Comparison of ENCODE assay signal across 1 cellular context in the genomic region with DNA sequence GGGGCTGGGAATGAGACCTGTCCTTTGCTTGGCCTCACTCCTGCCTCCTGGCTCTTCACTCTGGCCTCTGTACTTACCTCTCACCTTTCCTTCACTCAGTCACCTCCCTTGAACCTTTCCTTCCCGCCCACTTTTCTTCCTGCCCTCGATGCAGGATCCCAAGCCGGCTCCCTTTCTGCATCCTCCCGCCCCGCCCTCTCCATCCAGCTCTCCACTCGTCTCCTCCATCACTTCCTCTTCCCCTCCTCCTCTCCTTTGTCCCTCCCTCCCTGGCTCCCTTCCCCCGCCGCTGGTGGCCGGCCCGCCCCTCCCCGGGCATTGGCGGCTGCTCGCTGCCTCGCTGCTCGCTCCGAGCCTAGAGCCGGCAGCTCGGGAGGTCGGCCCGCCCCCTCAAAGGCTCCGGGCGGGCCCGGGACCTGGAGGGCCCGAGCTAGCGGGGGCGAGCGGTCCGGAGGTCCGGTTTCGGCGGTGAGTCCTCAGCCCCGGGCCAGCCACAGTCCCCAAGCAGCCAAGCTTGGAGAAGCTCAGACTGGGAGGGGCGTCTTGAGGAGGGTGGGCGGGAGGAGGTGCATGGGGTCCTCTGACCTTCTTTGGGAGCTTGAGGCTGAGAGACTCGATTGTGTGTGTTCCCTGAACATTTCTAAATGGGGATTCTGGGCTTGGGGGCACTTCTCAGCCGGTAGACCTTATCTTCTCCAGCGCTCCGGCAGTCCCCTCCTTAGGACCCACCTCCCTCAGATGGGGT.
TF ChIP-seq lines count a peak whose summit lies in the region.

No MANE protein-coding gene starts in this region.

TF ChIP-seq in HepG2, 621 proteins besides CTCF, POLR2A, EP300 and RAD21 (continued from another document and continues in another):
- TF ChIP-seq, protein P1, sequence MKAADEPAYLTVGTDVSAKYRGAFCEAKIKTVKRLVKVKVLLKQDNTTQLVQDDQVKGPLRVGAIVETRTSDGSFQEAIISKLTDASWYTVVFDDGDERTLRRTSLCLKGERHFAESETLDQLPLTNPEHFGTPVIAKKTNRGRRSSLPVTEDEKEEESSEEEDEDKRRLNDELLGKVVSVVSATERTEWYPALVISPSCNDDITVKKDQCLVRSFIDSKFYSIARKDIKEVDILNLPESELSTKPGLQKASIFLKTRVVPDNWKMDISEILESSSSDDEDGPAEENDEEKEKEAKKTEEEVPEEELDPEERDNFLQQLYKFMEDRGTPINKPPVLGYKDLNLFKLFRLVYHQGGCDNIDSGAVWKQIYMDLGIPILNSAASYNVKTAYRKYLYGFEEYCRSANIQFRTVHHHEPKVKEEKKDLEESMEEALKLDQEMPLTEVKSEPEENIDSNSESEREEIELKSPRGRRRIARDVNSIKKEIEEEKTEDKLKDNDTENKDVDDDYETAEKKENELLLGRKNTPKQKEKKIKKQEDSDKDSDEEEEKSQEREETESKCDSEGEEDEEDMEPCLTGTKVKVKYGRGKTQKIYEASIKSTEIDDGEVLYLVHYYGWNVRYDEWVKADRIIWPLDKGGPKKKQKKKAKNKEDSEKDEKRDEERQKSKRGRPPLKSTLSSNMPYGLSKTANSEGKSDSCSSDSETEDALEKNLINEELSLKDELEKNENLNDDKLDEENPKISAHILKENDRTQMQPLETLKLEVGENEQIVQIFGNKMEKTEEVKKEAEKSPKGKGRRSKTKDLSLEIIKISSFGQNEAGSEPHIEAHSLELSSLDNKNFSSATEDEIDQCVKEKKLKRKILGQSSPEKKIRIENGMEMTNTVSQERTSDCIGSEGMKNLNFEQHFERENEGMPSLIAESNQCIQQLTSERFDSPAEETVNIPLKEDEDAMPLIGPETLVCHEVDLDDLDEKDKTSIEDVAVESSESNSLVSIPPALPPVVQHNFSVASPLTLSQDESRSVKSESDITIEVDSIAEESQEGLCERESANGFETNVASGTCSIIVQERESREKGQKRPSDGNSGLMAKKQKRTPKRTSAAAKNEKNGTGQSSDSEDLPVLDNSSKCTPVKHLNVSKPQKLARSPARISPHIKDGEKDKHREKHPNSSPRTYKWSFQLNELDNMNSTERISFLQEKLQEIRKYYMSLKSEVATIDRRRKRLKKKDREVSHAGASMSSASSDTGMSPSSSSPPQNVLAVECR (CRISPR knock-in tag; IDR thresholded peaks at IDR 0.05; ENCODE audit: borderline replicate concordance) = peak; percentile 27
- TF ChIP-seq CCDC6 (CRISPR knock-in tag; IDR thresholded peaks at IDR 0.05) = no peak; the same call in 1 of the 2 replicates
- TF ChIP-seq NCOR1 (IDR thresholded peaks at IDR 0.05; ENCODE audit: borderline replicate concordance, low read length) = 0 out of 2 replicates have a peak, but pooled peaks have one; percentile 11
- 0 out of 2 replicates have a peak, but pooled peaks have one; percentile 20 for TF ChIP-seq NR2F2 (IDR thresholded peaks at IDR 0.05; ENCODE audit: borderline replicate concordance, low read depth)
- TF ChIP-seq ZNF563 (CRISPR knock-in tag; IDR thresholded peaks at IDR 0.05) = no peak; the same call in 1 of the 2 replicates
- peak; percentile 57; the same call in 1 of the 2 replicates for TF ChIP-seq KDM5A (IDR thresholded peaks at IDR 0.05; ENCODE audit: borderline replicate concordance, low read length)
- 0 out of 2 replicates have a peak, but pooled peaks have one; percentile 16 for TF ChIP-seq ZNF737 (CRISPR knock-in tag; IDR thresholded peaks at IDR 0.05; ENCODE audit: borderline replicate concordance)
- no peak for TF ChIP-seq MXD4 (CRISPR knock-in tag; IDR thresholded peaks at IDR 0.05)
- no peak for TF ChIP-seq HNF4A (CRISPR knock-in tag; IDR thresholded peaks at IDR 0.05)
- TF ChIP-seq, protein P2, sequence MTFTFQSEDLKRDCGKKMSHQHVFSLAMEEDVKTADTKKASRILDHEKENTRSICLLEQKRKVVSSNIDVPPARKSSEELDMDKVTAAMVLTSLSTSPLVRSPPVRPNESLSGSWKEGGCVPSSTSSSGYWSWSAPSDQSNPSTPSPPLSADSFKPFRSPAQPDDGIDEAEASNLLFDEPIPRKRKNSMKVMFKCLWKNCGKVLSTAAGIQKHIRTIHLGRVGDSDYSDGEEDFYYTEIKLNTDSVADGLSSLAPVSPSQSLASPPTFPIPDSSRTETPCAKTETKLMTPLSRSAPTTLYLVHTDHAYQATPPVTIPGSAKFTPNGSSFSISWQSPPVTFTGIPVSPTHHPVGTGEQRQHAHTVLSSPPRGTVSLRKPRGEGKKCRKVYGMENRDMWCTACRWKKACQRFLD (CRISPR knock-in tag; IDR thresholded peaks at IDR 0.05; ENCODE audit: borderline replicate concordance) = no peak
- peak; percentile 29 for TF ChIP-seq ZFY (CRISPR knock-in tag; IDR thresholded peaks at IDR 0.05)
- TF ChIP-seq, protein P3, sequence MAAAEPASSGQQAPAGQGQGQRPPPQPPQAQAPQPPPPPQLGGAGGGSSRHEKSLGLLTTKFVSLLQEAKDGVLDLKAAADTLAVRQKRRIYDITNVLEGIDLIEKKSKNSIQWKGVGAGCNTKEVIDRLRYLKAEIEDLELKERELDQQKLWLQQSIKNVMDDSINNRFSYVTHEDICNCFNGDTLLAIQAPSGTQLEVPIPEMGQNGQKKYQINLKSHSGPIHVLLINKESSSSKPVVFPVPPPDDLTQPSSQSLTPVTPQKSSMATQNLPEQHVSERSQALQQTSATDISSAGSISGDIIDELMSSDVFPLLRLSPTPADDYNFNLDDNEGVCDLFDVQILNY (CRISPR knock-in tag; conservative IDR thresholded peaks at IDR 0.05) = 0 out of 2 replicates have a peak, but pooled peaks have one; percentile 14
- TF ChIP-seq ZIK1 (CRISPR knock-in tag; IDR thresholded peaks at IDR 0.05; ENCODE audit: borderline replicate concordance, low read depth) = no peak
- TF ChIP-seq ZNF121 (CRISPR knock-in tag; IDR thresholded peaks at IDR 0.05) = peak; percentile 92
- TF ChIP-seq DMAP1 (CRISPR knock-in tag; IDR thresholded peaks at IDR 0.05) = peak; percentile 13; the same call in 1 of the 2 replicates
- no peak for TF ChIP-seq NFYC (CRISPR knock-in tag; IDR thresholded peaks at IDR 0.05)
- 0 out of 2 replicates have a peak, but pooled peaks have one; percentile 7 for TF ChIP-seq ELF4 (CRISPR knock-in tag; IDR thresholded peaks at IDR 0.05; ENCODE audit: borderline replicate concordance)
- TF ChIP-seq, protein P4, sequence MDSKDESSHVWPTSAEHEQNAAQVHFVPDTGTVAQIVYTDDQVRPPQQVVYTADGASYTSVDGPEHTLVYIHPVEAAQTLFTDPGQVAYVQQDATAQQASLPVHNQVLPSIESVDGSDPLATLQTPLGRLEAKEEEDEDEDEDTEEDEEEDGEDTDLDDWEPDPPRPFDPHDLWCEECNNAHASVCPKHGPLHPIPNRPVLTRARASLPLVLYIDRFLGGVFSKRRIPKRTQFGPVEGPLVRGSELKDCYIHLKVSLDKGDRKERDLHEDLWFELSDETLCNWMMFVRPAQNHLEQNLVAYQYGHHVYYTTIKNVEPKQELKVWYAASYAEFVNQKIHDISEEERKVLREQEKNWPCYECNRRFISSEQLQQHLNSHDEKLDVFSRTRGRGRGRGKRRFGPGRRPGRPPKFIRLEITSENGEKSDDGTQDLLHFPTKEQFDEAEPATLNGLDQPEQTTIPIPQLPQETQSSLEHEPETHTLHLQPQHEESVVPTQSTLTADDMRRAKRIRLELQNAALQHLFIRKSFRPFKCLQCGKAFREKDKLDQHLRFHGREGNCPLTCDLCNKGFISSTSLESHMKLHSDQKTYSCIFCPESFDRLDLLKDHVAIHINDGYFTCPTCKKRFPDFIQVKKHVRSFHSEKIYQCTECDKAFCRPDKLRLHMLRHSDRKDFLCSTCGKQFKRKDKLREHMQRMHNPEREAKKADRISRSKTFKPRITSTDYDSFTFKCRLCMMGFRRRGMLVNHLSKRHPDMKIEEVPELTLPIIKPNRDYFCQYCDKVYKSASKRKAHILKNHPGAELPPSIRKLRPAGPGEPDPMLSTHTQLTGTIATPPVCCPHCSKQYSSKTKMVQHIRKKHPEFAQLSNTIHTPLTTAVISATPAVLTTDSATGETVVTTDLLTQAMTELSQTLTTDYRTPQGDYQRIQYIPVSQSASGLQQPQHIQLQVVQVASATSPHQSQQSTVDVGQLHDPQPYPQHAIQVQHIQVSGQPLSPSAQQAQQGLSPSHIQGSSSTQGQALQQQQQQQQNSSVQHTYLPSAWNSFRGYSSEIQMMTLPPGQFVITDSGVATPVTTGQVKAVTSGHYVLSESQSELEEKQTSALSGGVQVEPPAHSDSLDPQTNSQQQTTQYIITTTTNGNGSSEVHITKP (CRISPR knock-in tag; IDR thresholded peaks at IDR 0.05; ENCODE audit: low read depth) = no peak; the same call in 1 of the 2 replicates
- TF ChIP-seq, protein P5, sequence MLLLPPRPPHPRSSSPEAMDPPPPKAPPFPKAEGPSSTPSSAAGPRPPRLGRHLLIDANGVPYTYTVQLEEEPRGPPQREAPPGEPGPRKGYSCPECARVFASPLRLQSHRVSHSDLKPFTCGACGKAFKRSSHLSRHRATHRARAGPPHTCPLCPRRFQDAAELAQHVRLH (CRISPR knock-in tag; IDR thresholded peaks at IDR 0.05; ENCODE audit: borderline replicate concordance, low read depth) = peak; percentile 16; the same call in 1 of the 2 replicates
- TF ChIP-seq MIER3 (CRISPR knock-in tag; IDR thresholded peaks at IDR 0.05; ENCODE audit: borderline replicate concordance) = no peak
- no peak for TF ChIP-seq ZNF12 (CRISPR knock-in tag; IDR thresholded peaks at IDR 0.05)
- TF ChIP-seq, protein P6, sequence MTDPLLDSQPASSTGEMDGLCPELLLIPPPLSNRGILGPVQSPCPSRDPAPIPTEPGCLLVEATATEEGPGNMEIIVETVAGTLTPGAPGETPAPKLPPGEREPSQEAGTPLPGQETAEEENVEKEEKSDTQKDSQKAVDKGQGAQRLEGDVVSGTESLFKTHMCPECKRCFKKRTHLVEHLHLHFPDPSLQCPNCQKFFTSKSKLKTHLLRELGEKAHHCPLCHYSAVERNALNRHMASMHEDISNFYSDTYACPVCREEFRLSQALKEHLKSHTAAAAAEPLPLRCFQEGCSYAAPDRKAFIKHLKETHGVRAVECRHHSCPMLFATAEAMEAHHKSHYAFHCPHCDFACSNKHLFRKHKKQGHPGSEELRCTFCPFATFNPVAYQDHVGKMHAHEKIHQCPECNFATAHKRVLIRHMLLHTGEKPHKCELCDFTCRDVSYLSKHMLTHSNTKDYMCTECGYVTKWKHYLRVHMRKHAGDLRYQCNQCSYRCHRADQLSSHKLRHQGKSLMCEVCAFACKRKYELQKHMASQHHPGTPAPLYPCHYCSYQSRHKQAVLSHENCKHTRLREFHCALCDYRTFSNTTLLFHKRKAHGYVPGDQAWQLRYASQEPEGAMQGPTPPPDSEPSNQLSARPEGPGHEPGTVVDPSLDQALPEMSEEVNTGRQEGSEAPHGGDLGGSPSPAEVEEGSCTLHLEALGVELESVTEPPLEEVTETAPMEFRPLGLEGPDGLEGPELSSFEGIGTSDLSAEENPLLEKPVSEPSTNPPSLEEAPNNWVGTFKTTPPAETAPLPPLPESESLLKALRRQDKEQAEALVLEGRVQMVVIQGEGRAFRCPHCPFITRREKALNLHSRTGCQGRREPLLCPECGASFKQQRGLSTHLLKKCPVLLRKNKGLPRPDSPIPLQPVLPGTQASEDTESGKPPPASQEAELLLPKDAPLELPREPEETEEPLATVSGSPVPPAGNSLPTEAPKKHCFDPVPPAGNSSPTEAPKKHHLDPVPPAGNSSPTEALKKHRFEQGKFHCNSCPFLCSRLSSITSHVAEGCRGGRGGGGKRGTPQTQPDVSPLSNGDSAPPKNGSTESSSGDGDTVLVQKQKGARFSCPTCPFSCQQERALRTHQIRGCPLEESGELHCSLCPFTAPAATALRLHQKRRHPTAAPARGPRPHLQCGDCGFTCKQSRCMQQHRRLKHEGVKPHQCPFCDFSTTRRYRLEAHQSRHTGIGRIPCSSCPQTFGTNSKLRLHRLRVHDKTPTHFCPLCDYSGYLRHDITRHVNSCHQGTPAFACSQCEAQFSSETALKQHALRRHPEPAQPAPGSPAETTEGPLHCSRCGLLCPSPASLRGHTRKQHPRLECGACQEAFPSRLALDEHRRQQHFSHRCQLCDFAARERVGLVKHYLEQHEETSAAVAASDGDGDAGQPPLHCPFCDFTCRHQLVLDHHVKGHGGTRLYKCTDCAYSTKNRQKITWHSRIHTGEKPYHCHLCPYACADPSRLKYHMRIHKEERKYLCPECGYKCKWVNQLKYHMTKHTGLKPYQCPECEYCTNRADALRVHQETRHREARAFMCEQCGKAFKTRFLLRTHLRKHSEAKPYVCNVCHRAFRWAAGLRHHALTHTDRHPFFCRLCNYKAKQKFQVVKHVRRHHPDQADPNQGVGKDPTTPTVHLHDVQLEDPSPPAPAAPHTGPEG (CRISPR knock-in tag; IDR thresholded peaks at IDR 0.05) = peak; percentile 55; the same call in 1 of the 2 replicates
- no peak for TF ChIP-seq TRIM24 (CRISPR knock-in tag; IDR thresholded peaks at IDR 0.05)
- no peak for TF ChIP-seq SOX13 (IDR thresholded peaks at IDR 0.05)
- TF ChIP-seq SOX13 (CRISPR knock-in tag; conservative IDR thresholded peaks at IDR 0.05 in 1 of 2, IDR thresholded peaks at IDR 0.05 in 1 of 2) = peak in 1 of 2 experiments; percentile 5; a peak in 1 of 4 replicates
- TF ChIP-seq RORA (CRISPR knock-in tag; IDR thresholded peaks at IDR 0.05) = no peak
- TF ChIP-seq DR1 (CRISPR knock-in tag; IDR thresholded peaks at IDR 0.05) = no peak
- TF ChIP-seq, protein P7, sequence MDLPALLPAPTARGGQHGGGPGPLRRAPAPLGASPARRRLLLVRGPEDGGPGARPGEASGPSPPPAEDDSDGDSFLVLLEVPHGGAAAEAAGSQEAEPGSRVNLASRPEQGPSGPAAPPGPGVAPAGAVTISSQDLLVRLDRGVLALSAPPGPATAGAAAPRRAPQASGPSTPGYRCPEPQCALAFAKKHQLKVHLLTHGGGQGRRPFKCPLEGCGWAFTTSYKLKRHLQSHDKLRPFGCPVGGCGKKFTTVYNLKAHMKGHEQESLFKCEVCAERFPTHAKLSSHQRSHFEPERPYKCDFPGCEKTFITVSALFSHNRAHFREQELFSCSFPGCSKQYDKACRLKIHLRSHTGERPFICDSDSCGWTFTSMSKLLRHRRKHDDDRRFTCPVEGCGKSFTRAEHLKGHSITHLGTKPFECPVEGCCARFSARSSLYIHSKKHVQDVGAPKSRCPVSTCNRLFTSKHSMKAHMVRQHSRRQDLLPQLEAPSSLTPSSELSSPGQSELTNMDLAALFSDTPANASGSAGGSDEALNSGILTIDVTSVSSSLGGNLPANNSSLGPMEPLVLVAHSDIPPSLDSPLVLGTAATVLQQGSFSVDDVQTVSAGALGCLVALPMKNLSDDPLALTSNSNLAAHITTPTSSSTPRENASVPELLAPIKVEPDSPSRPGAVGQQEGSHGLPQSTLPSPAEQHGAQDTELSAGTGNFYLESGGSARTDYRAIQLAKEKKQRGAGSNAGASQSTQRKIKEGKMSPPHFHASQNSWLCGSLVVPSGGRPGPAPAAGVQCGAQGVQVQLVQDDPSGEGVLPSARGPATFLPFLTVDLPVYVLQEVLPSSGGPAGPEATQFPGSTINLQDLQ (CRISPR knock-in tag; IDR thresholded peaks at IDR 0.05) = 0 out of 2 replicates have a peak, but pooled peaks have one; percentile 30
- TF ChIP-seq ZNF17 (CRISPR knock-in tag; IDR thresholded peaks at IDR 0.05) = no peak
- peak; percentile 5; the same call in 1 of the 2 replicates for TF ChIP-seq SAP130 (CRISPR knock-in tag; IDR thresholded peaks at IDR 0.05; ENCODE audit: low read depth)
